Comparison of ENCODE assay signal across 1 cellular context in the genomic region with DNA sequence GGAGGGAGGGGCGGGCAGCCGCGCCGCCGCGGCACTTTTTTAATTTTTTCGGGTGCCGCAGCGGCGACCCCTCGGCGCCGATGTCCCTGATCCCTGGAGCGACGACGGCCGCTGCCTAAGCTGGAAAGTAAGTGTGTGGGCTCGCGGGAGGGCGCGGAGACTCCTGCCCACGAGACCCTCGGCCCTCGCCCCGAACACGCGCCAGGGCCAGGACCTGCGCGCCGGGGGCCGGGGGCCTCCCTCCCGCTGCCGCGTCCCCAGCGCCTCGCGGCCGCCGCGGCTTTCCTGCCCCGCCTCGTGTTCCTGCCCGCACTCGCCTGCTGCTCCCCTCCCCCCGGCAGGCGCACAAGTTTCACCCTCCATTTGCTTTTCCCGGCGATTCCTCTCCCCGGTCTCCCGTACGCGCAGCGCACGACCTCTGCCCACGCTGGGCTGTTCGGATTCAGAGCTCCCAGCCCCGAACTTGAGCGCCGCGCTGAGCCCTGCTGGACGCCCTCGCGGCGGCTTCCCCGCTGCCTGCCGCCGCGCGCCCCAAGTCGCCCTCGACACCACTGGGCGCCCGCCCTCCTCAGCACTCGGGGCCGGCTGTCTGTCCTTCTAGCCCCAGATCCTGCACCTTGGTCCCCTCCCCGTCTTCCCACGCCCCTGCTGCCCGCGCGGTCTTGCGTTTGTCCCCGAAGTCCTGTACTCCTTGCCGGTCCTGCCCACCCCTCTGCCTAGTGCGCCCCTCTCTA.
TF ChIP-seq lines count a peak whose summit lies in the region.

No MANE protein-coding gene starts in this region.

TF ChIP-seq in H1, 55 proteins besides CTCF, POLR2A, EP300 and RAD21:
- no peak for TF ChIP-seq RFX5 (IDR thresholded peaks at IDR 0.05; ENCODE audit: borderline replicate concordance, low read depth, low read length)
- peak; percentile 64 for TF ChIP-seq POLR2AphosphoS5 (IDR thresholded peaks at IDR 0.05; ENCODE audit: low read depth, low read length)
- 0 out of 2 replicates have a peak, but pooled peaks have one; percentile 5 for TF ChIP-seq KDM5A (IDR thresholded peaks at IDR 0.05; ENCODE audit: low read length)
- no peak for TF ChIP-seq GTF2F1 (IDR thresholded peaks at IDR 0.05; ENCODE audit: borderline replicate concordance, low read depth, low read length)
- peak; percentile 16; the same call in 1 of the 2 replicates for TF ChIP-seq CHD1 (IDR thresholded peaks at IDR 0.05; ENCODE audit: low read depth, low read length)
- no peak for TF ChIP-seq SAP30 (IDR thresholded peaks at IDR 0.05; ENCODE audit: insufficient read depth, insufficient replicate concordance, low read length)
- no peak for TF ChIP-seq JUND (IDR thresholded peaks at IDR 0.05; ENCODE audit: low read length)
- TF ChIP-seq KDM4A (IDR thresholded peaks at IDR 0.05; ENCODE audit: low read depth, low read length, severe bottlenecking), result peak; percentile 42
- TF ChIP-seq, protein P1, sequence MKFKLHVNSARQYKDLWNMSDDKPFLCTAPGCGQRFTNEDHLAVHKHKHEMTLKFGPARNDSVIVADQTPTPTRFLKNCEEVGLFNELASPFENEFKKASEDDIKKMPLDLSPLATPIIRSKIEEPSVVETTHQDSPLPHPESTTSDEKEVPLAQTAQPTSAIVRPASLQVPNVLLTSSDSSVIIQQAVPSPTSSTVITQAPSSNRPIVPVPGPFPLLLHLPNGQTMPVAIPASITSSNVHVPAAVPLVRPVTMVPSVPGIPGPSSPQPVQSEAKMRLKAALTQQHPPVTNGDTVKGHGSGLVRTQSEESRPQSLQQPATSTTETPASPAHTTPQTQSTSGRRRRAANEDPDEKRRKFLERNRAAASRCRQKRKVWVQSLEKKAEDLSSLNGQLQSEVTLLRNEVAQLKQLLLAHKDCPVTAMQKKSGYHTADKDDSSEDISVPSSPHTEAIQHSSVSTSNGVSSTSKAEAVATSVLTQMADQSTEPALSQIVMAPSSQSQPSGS (IDR thresholded peaks at IDR 0.05; ENCODE audit: low read length), result no peak
- TF ChIP-seq JUN (IDR thresholded peaks at IDR 0.05; ENCODE audit: low read depth, low read length), result no peak
- TF ChIP-seq, protein P2, sequence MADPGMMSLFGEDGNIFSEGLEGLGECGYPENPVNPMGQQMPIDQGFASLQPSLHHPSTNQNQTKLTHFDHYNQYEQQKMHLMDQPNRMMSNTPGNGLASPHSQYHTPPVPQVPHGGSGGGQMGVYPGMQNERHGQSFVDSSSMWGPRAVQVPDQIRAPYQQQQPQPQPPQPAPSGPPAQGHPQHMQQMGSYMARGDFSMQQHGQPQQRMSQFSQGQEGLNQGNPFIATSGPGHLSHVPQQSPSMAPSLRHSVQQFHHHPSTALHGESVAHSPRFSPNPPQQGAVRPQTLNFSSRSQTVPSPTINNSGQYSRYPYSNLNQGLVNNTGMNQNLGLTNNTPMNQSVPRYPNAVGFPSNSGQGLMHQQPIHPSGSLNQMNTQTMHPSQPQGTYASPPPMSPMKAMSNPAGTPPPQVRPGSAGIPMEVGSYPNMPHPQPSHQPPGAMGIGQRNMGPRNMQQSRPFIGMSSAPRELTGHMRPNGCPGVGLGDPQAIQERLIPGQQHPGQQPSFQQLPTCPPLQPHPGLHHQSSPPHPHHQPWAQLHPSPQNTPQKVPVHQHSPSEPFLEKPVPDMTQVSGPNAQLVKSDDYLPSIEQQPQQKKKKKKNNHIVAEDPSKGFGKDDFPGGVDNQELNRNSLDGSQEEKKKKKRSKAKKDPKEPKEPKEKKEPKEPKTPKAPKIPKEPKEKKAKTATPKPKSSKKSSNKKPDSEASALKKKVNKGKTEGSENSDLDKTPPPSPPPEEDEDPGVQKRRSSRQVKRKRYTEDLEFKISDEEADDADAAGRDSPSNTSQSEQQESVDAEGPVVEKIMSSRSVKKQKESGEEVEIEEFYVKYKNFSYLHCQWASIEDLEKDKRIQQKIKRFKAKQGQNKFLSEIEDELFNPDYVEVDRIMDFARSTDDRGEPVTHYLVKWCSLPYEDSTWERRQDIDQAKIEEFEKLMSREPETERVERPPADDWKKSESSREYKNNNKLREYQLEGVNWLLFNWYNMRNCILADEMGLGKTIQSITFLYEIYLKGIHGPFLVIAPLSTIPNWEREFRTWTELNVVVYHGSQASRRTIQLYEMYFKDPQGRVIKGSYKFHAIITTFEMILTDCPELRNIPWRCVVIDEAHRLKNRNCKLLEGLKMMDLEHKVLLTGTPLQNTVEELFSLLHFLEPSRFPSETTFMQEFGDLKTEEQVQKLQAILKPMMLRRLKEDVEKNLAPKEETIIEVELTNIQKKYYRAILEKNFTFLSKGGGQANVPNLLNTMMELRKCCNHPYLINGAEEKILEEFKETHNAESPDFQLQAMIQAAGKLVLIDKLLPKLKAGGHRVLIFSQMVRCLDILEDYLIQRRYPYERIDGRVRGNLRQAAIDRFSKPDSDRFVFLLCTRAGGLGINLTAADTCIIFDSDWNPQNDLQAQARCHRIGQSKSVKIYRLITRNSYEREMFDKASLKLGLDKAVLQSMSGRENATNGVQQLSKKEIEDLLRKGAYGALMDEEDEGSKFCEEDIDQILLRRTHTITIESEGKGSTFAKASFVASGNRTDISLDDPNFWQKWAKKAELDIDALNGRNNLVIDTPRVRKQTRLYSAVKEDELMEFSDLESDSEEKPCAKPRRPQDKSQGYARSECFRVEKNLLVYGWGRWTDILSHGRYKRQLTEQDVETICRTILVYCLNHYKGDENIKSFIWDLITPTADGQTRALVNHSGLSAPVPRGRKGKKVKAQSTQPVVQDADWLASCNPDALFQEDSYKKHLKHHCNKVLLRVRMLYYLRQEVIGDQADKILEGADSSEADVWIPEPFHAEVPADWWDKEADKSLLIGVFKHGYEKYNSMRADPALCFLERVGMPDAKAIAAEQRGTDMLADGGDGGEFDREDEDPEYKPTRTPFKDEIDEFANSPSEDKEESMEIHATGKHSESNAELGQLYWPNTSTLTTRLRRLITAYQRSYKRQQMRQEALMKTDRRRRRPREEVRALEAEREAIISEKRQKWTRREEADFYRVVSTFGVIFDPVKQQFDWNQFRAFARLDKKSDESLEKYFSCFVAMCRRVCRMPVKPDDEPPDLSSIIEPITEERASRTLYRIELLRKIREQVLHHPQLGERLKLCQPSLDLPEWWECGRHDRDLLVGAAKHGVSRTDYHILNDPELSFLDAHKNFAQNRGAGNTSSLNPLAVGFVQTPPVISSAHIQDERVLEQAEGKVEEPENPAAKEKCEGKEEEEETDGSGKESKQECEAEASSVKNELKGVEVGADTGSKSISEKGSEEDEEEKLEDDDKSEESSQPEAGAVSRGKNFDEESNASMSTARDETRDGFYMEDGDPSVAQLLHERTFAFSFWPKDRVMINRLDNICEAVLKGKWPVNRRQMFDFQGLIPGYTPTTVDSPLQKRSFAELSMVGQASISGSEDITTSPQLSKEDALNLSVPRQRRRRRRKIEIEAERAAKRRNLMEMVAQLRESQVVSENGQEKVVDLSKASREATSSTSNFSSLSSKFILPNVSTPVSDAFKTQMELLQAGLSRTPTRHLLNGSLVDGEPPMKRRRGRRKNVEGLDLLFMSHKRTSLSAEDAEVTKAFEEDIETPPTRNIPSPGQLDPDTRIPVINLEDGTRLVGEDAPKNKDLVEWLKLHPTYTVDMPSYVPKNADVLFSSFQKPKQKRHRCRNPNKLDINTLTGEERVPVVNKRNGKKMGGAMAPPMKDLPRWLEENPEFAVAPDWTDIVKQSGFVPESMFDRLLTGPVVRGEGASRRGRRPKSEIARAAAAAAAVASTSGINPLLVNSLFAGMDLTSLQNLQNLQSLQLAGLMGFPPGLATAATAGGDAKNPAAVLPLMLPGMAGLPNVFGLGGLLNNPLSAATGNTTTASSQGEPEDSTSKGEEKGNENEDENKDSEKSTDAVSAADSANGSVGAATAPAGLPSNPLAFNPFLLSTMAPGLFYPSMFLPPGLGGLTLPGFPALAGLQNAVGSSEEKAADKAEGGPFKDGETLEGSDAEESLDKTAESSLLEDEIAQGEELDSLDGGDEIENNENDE (IDR thresholded peaks at IDR 0.05; ENCODE audit: insufficient replicate concordance, low read length), result no peak
- no peak for TF ChIP-seq EGR1 (IDR thresholded peaks at IDR 0.05; ENCODE audit: borderline replicate concordance, low read depth, low read length)
- TF ChIP-seq SRF (IDR thresholded peaks at IDR 0.05; ENCODE audit: low read depth, low read length), result no peak
- TF ChIP-seq TEAD4 (IDR thresholded peaks at IDR 0.05; ENCODE audit: low read depth, low read length), result no peak
- peak; percentile 32 for TF ChIP-seq RBBP5 (IDR thresholded peaks at IDR 0.05; ENCODE audit: borderline replicate concordance, low read depth, low read length)
- no peak for TF ChIP-seq CBX5 (IDR thresholded peaks at IDR 0.05; ENCODE audit: low read depth, low read length)
- no peak for TF ChIP-seq YY1 (IDR thresholded peaks at IDR 0.05; ENCODE audit: low read depth, low read length)
- TF ChIP-seq SP1 (IDR thresholded peaks at IDR 0.05; ENCODE audit: low read depth, low read length), result no peak
- TF ChIP-seq PHF8 (conservative IDR thresholded peaks at IDR 0.05; ENCODE audit: low read depth, low read length), result peak; percentile 69; the same call in 1 of the 2 replicates
- peak; percentile 19 for TF ChIP-seq ASH2L (IDR thresholded peaks at IDR 0.05; ENCODE audit: low read length)
- no peak for TF ChIP-seq TCF12 (IDR thresholded peaks at IDR 0.05; ENCODE audit: low read depth, low read length)
- no peak for TF ChIP-seq BCL11A (IDR thresholded peaks at IDR 0.05; ENCODE audit: low read depth in 2 of 2, low read length in 2 of 2)
- no peak for TF ChIP-seq SP4 (IDR thresholded peaks at IDR 0.05; ENCODE audit: low read length)
- TF ChIP-seq TAF1 (IDR thresholded peaks at IDR 0.05; ENCODE audit: low read depth, low read length), result no peak; the same call in 1 of the 2 replicates
- TF ChIP-seq HDAC6 (IDR thresholded peaks at IDR 0.05; ENCODE audit: low read depth, low read length), result no peak
- no peak for TF ChIP-seq FOSL1 (IDR thresholded peaks at IDR 0.05; ENCODE audit: insufficient read depth, low read depth, low read length)
- TF ChIP-seq EZH2 (IDR thresholded peaks at IDR 0.05; ENCODE audit: low read depth, low read length, severe bottlenecking), result no peak
- TF ChIP-seq, protein P3, sequence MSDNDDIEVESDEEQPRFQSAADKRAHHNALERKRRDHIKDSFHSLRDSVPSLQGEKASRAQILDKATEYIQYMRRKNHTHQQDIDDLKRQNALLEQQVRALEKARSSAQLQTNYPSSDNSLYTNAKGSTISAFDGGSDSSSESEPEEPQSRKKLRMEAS (IDR thresholded peaks at IDR 0.05), result peak; percentile 90
- no peak for TF ChIP-seq NRF1 (IDR thresholded peaks at IDR 0.05; ENCODE audit: low read depth, low read length)
- TF ChIP-seq, protein P4, sequence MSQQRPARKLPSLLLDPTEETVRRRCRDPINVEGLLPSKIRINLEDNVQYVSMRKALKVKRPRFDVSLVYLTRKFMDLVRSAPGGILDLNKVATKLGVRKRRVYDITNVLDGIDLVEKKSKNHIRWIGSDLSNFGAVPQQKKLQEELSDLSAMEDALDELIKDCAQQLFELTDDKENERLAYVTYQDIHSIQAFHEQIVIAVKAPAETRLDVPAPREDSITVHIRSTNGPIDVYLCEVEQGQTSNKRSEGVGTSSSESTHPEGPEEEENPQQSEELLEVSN (IDR thresholded peaks at IDR 0.05), result peak; percentile 60; the same call in 1 of the 2 replicates
- no peak for TF ChIP-seq RXRA (IDR thresholded peaks at IDR 0.05; ENCODE audit: insufficient read depth, low read depth, low read length)
- peak; percentile 3 to 87; a peak in 1 of 4 replicates for TF ChIP-seq HDAC2 (IDR thresholded peaks at IDR 0.05; ENCODE audit: borderline replicate concordance in 1 of 2, low read depth in 2 of 2, low read length in 2 of 2)
- no peak for TF ChIP-seq CREB1 (IDR thresholded peaks at IDR 0.05)
- no peak for TF ChIP-seq BRCA1 (IDR thresholded peaks at IDR 0.05; ENCODE audit: low read depth, low read length)
TF ChIP-seq in H1: peak in this region for 10.
